In the genomic region with DNA sequence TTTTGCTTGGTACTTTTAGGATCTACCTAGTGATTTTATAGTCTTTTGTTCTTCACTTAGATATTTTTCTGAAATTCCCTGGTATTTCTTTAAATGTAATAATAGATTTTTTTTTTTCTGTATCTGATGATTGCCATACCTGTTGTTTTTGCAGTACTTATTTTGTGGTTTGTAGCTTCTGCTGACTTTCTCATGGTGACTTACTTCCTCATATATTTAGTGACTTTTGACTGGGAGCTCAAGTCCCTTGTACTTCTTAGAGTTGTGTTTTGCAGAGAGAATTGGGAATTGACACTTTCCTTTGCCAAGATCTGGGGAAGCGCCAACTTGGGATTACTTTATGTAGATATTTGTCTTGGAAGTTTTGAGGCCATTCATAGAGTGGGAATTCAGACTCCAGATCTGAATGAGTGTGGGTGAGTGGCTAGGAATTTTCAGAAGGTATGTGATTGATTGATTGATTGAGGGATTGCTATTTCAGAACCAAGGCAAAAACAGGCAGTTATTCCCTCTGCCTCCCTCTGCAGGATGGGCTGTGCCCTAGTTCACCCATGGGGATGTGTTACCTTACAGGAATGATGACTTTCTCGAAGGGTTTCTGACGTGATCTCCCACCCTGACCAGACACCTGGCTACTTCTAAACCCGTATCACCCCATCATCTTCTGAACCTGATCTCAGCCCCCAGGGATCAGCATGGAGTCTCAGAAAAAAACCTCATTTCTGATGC, we compare ENCODE assay signal across 29 cellular contexts.
DNase-seq lines count a peak whose midpoint lies in the region; ATAC-seq, FAIRE-seq and TF ChIP-seq lines count a peak whose summit lies in the region.
"Had no signal": no experiment of that assay in that cellular context is flagged by ENCODE, and none has a peak within 500 bp of the region (broad histone marks: within the 10 kb centered on the region; RNA-seq: fewer than 3 reads in every experiment).

No MANE protein-coding gene starts in this region.

- H3K9ac ChIP-seq in H1 (replicated peaks in 1 of 4; ENCODE audit: extremely low read depth in 1 of 4, low read depth in 3 of 4, low read length in 3 of 4) (no peak overlapping the region), GM23248 (no peak overlapping the region)
- H3K9ac ChIP-seq: BLaER1 had no signal

- no peak overlapping the region for H2BK15ac ChIP-seq in H1 (ENCODE audit: low read length)

- H3K79me2 ChIP-seq in GM23338 (replicated peaks; ENCODE audit: insufficient read depth) (no peaks in the 10 kb centered on the region), H1 (ENCODE audit: control insufficient read depth in 1 of 2, insufficient read depth in 2 of 2, low read length in 2 of 2) (no peaks in the 10 kb centered on the region), GM23248 (ENCODE audit: insufficient read depth) (no peaks in the 10 kb centered on the region)

- intact Hi-C loops in prostate gland (cut with DNase I) = no loop called here

- H3K4me1 ChIP-seq in GM23338 (ENCODE audit: insufficient read depth) (no peaks in the 10 kb centered on the region), H1 (replicated peaks in 1 of 4; ENCODE audit: control insufficient read depth in 3 of 4, insufficient read depth in 4 of 4, low read length in 3 of 4) (no peaks in the 10 kb centered on the region), prostate gland (replicated peaks) (peaks cover 4% of the 10 kb centered on the region), GM23248 (ENCODE audit: insufficient read depth) (no peaks in the 10 kb centered on the region), right atrium auricular region (peaks cover 0 to 15% of the 10 kb centered on the region in 2 donors)

- peak; percentile 42 to 51 for TF ChIP-seq RAD21 in H1 (IDR thresholded peaks at IDR 0.05 in 1 of 2, conservative IDR thresholded peaks at IDR 0.05 in 1 of 2; ENCODE audit: low read depth in 2 of 2, low read length in 2 of 2)

- no peak overlapping the region for H3K56ac ChIP-seq in H1 (replicated peaks; ENCODE audit: insufficient read length, low read depth, low read length)

- H3K14ac ChIP-seq in H1 (ENCODE audit: insufficient read length) = no peak overlapping the region

- H2BK12ac ChIP-seq in H1 (ENCODE audit: low read depth, low read length) = no peak overlapping the region

- no peaks in the 10 kb centered on the region for H3K79me1 ChIP-seq in H1 (ENCODE audit: low read depth, low read length)

- no peak for TF ChIP-seq POLR2A in H1 (IDR thresholded peaks at IDR 0.05; ENCODE audit: control extremely low read depth in 1 of 2, low read depth in 2 of 2, low read length in 2 of 2)
- TF ChIP-seq POLR2A in prostate gland (IDR thresholded peaks at IDR 0.05) = no peak

- H3K18ac ChIP-seq in H1 (ENCODE audit: extremely low read depth, low read length) = no peak overlapping the region

- H3K27me3 ChIP-seq in GM23338 (ENCODE audit: insufficient read depth) = no peaks in the 10 kb centered on the region
- no peaks in the 10 kb centered on the region for H3K27me3 ChIP-seq in H1 (replicated peaks in 1 of 4; ENCODE audit: control insufficient read depth in 3 of 4, extremely low read depth in 1 of 4, insufficient read depth in 3 of 4, low read length in 3 of 4)
- H3K27me3 ChIP-seq in prostate gland (replicated peaks; ENCODE audit: insufficient read depth) = no peaks in the 10 kb centered on the region
- H3K27me3 ChIP-seq in GM23248 (replicated peaks; ENCODE audit: insufficient read depth) = peaks cover 8% of the 10 kb centered on the region; the same call in 1 of the 2 replicates
- no peaks in the 10 kb centered on the region for H3K27me3 ChIP-seq in right atrium auricular region
- H3K27me3 ChIP-seq: BLaER1 had no signal

- no peak overlapping the region for H2BK120ac ChIP-seq in H1 (replicated peaks; ENCODE audit: low read depth, low read length)

- no peak for DNase-seq in GM23338 (ENCODE audit: low spot score)
- DNase-seq in MV-4-11 (lab: John Stamatoyannopoulos, UW) = peak; percentile 14
- DNase-seq in H1 (ENCODE audit: low read depth in 1 of 2, low spot score in 2 of 2) = no peak
- no peak for DNase-seq in prostate gland (ENCODE audit: low spot score)
- no peak for DNase-seq in DMS79 treated with DMSO at 0.1 percent for 48 hours (lab: John Stamatoyannopoulos, UW)
- no peak for DNase-seq in activated CD4-positive, alpha-beta T cell treated with anti-CD3 and anti-CD28 coated beads, Interleukin-2, amount 50 U/mL, for 48 hours
- no peak for DNase-seq in GM23248
- DNase-seq in right atrium auricular region (ENCODE audit: low spot score) = no peak
- DNase-seq: activated B cell treated with CpG ODN at 0.5 μM for 24 hours; activated CD4-positive, alpha-beta T cell treated with anti-CD3 and anti-CD28 coated beads, Interleukin-2, amount 10 ng/mL, durations not matched to agents 7 days and 5 days; activated gamma-delta T cell; activated naive CD8-positive, alpha-beta T cell treated with anti-CD3 and anti-CD28 coated beads, Interleukin-2, amount 10 ng/mL, durations not matched to agents 7 days and 5 days; activated T-cell treated with anti-CD3 and anti-CD28 coated beads, Interleukin-2, amount 50 U/mL, for 1 hour; aorta; effector memory CD4-positive, alpha-beta T cell; erythroblast; midbrain; natural killer cell; NCI-H1436; nucleus accumbens; RPMI8226; stimulated activated CD4-positive, alpha-beta T cell treated with anti-CD3 and anti-CD28 coated beads, Interleukin-15, amount 100 ng/mL, for 24 hours; stimulated activated CD4-positive, alpha-beta T cell treated with anti-CD3 and anti-CD28 coated beads, Interleukin-4, amount 100 ng/mL, for 4 hours; T-cell; trophoblast cell had no signal

- no peak overlapping the region for H3K4ac ChIP-seq in H1 (replicated peaks; ENCODE audit: insufficient read length, low read depth, low read length)

- H3K4me2 ChIP-seq in GM23338 (no peak overlapping the region), H1 (ENCODE audit: insufficient read depth in 1 of 2, low read depth in 2 of 2, low read length in 2 of 2) (no peak overlapping the region), GM23248 (ENCODE audit: unreplicated experiment) (no peak overlapping the region)

- no peak for TF ChIP-seq EP300 in H1 (IDR thresholded peaks at IDR 0.05; ENCODE audit: borderline replicate concordance in 1 of 2, low read depth in 2 of 2, low read length in 2 of 2)

- no peak overlapping the region for H4K91ac ChIP-seq in H1 (replicated peaks; ENCODE audit: insufficient read length, low read length)

- H3K9me2 ChIP-seq in GM23338 (ENCODE audit: insufficient read depth) = no peaks in the 10 kb centered on the region
- H3K9me2 ChIP-seq in GM23248 (ENCODE audit: insufficient read depth) = no peaks in the 10 kb centered on the region

- no peak overlapping the region for H4K8ac ChIP-seq in H1 (ENCODE audit: extremely low read depth, insufficient read depth, low read length)

- H4K20me1 ChIP-seq in GM23338 (replicated peaks; ENCODE audit: insufficient read depth) (no peaks in the 10 kb centered on the region), H1 (replicated peaks in 1 of 2; ENCODE audit: control insufficient read depth in 1 of 2, insufficient read depth in 2 of 2, low read length in 2 of 2) (no peaks in the 10 kb centered on the region), GM23248 (ENCODE audit: insufficient read depth) (no peaks in the 10 kb centered on the region)
- H4K20me1 ChIP-seq: BLaER1 had no signal

- H3F3A ChIP-seq in GM23338 (replicated peaks; ENCODE audit: low read depth) (no peaks in the 10 kb centered on the region), GM23248 (ENCODE audit: insufficient read depth) (no peaks in the 10 kb centered on the region)

- H3K9me3 ChIP-seq in H1 (ENCODE audit: insufficient read depth in 2 of 2, low read depth in 1 of 2, low read length in 1 of 2) = no peaks in the 10 kb centered on the region
- no peaks in the 10 kb centered on the region for H3K9me3 ChIP-seq in prostate gland
- no peaks in the 10 kb centered on the region for H3K9me3 ChIP-seq in GM23248 (ENCODE audit: low read depth)
- no peaks in the 10 kb centered on the region for H3K9me3 ChIP-seq in right atrium auricular region
- H3K9me3 ChIP-seq: BLaER1 had no signal

- no peaks in the 10 kb centered on the region for H3K4me1 Mint-ChIP-seq in GM23338

- no peaks in the 10 kb centered on the region for H3K9me3 Mint-ChIP-seq in GM23338
- H3K9me3 Mint-ChIP-seq: activated B cell treated with CpG ODN at 0.5 μM for 24 hours; activated CD4-positive, alpha-beta T cell treated with anti-CD3 and anti-CD28 coated beads, Interleukin-2, amount 10 ng/mL, durations not matched to agents 7 days and 5 days; activated naive CD8-positive, alpha-beta T cell treated with anti-CD3 and anti-CD28 coated beads, Interleukin-2, amount 10 ng/mL, durations not matched to agents 7 days and 5 days; natural killer cell; T-cell had no signal

- FAIRE-seq in H1 (lab: Jason Lieb, UNC) = no peak
- FAIRE-seq: HTR-8/SVneo, K562 had no signal

- in situ Hi-C loops in GM23248 (cut with MboI) = no loop called here

- 70% methylated on average over 4 of the region's 4 CpGs; no CpG with 5 or more reads in 1 of the 2 experiments for WGBS in H1 (ENCODE audit: extremely low coverage in 1 of 2, insufficient coverage in 1 of 2, insufficient read length in 1 of 2, insufficient replicate concordance in 2 of 2, low coverage in 1 of 2, low lambda C conversion rate in 2 of 2, missing lambda C conversion rate in 1 of 2), 2 experiments
- 72% methylated on average over 4 of the region's 4 CpGs for WGBS in prostate gland
- 38 to 39% methylated on average over 4 of the region's 4 CpGs for WGBS in GM23248 (ENCODE audit: low coverage in 1 of 2, low lambda C conversion rate in 2 of 2, missing lambda C conversion rate in 2 of 2), 2 experiments

- H2BK20ac ChIP-seq in H1 (ENCODE audit: low read length) = no peak overlapping the region

- H3K23ac ChIP-seq in H1 (ENCODE audit: insufficient read length) = no peak overlapping the region

- no peak overlapping the region for H3K27ac ChIP-seq in GM23338 (ENCODE audit: low read depth)
- H3K27ac ChIP-seq in H1 (ENCODE audit: low read depth, low read length) = no peak overlapping the region
- peak overlapping the region; percentile 31 to 65 for H3K27ac ChIP-seq in prostate gland
- H3K27ac ChIP-seq in GM23248 = no peak overlapping the region
- H3K27ac ChIP-seq in right atrium auricular region = no peak overlapping the region
- H3K27ac ChIP-seq: BLaER1, coronary artery had no signal

- H3K23me2 ChIP-seq in H1 (ENCODE audit: low read depth, low read length) = no peaks in the 10 kb centered on the region

- no peaks in the 10 kb centered on the region for H3K36me3 ChIP-seq in GM23338 (ENCODE audit: insufficient read depth)
- no peaks in the 10 kb centered on the region for H3K36me3 ChIP-seq in H1 (ENCODE audit: control insufficient read depth in 2 of 4, insufficient read depth in 4 of 4, low read length in 3 of 4)
- no peaks in the 10 kb centered on the region for H3K36me3 ChIP-seq in prostate gland
- H3K36me3 ChIP-seq in GM23248 (ENCODE audit: low read depth) = no peaks in the 10 kb centered on the region
- H3K36me3 ChIP-seq in right atrium auricular region = no peaks in the 10 kb centered on the region
- H3K36me3 ChIP-seq: BLaER1 had no signal

- no peak overlapping the region for H2AFZ ChIP-seq in GM23338
- H2AFZ ChIP-seq in H1 (ENCODE audit: low read length) = no peak overlapping the region
- no peak overlapping the region for H2AFZ ChIP-seq in GM23248

- H3K4me3 Mint-ChIP-seq in GM23338 = no peak overlapping the region
- H3K4me3 Mint-ChIP-seq: activated B cell treated with CpG ODN at 0.5 μM for 24 hours; activated CD4-positive, alpha-beta T cell treated with anti-CD3 and anti-CD28 coated beads, Interleukin-2, amount 10 ng/mL, durations not matched to agents 7 days and 5 days; activated naive CD8-positive, alpha-beta T cell treated with anti-CD3 and anti-CD28 coated beads, Interleukin-2, amount 10 ng/mL, durations not matched to agents 7 days and 5 days; natural killer cell; T-cell had no signal

- H3K4me3 ChIP-seq in GM23338 (no peak overlapping the region), H1 (ENCODE audit: extremely low read depth in 1 of 4, insufficient read depth in 2 of 4, low read depth in 3 of 4, low read length in 4 of 4) (no peak overlapping the region), prostate gland (no peak overlapping the region), GM23248 (no peak overlapping the region), right atrium auricular region (no peak overlapping the region)
- H3K4me3 ChIP-seq: BLaER1, coronary artery, K562 had no signal

- POLR2A ChIA-PET in H1 (lab: Charles Lee; ENCODE audit: partially characterized antibody) = no interaction called here

- H2BK5ac ChIP-seq in H1 (ENCODE audit: low read depth, low read length) = no peak overlapping the region

- H2AK5ac ChIP-seq in H1 (ENCODE audit: low read depth, low read length) = no peak overlapping the region

- H3K36me3 Mint-ChIP-seq in GM23338 (ENCODE audit: low read depth) = no peaks in the 10 kb centered on the region
- H3K36me3 Mint-ChIP-seq: activated naive CD8-positive, alpha-beta T cell treated with anti-CD3 and anti-CD28 coated beads, Interleukin-2, amount 10 ng/mL, durations not matched to agents 7 days and 5 days; natural killer cell; T-cell had no signal

- no peak overlapping the region for H4K5ac ChIP-seq in H1 (ENCODE audit: insufficient read length, low read depth, low read length)

- H3K27me3 Mint-ChIP-seq in GM23338 (ENCODE audit: insufficient read depth, low read depth, poor library complexity) = no peaks in the 10 kb centered on the region

- peak; percentile 54 for ATAC-seq in GM23338
- ATAC-seq: K562, natural killer cell, T-cell had no signal

- CTCF ChIA-PET in H1 (lab: Charles Lee; ENCODE audit: partially characterized antibody) = interaction anchor here (0.8 to 2.8 kb wide), 2 partner anchors 10 to 184 kb away, joined by 3 to 9 read pairs; no protein-coding TSS in a partner anchor

- TF ChIP-seq CTCF in GM23338 (conservative IDR thresholded peaks at IDR 0.05; ENCODE audit: low read depth in 2 of 2) (peak; percentile 30 to 47; a peak in 3 of 4 replicates), H1 (IDR thresholded peaks at IDR 0.05; ENCODE audit: control extremely low read depth in 1 of 3, insufficient read depth in 1 of 3, low read depth in 1 of 3, low read length in 3 of 3) (peak; percentile 17 to 50 (median 23); a peak in 3 of 4 replicates), prostate gland (IDR thresholded peaks at IDR 0.05) (no peak), right atrium auricular region (IDR thresholded peaks at IDR 0.05) (no peak)

- H3K27ac Mint-ChIP-seq in GM23338 = no peak overlapping the region
- H3K27ac Mint-ChIP-seq: activated B cell treated with CpG ODN at 0.5 μM for 24 hours; activated CD4-positive, alpha-beta T cell treated with anti-CD3 and anti-CD28 coated beads, Interleukin-2, amount 10 ng/mL, durations not matched to agents 7 days and 5 days; activated naive CD8-positive, alpha-beta T cell treated with anti-CD3 and anti-CD28 coated beads, Interleukin-2, amount 10 ng/mL, durations not matched to agents 7 days and 5 days; natural killer cell; T-cell had no signal

Comparison
In these comparisons a context has a peak if more than half of its experiments do, and no peak if none do; other contexts are left out.
1. H3K27ac ChIP-seq: peak in prostate gland (2 of 2); none in GM23338 (single experiment), H1 (single experiment), GM23248 (single experiment) and right atrium auricular region (0 of 2).
2. CTCF ChIP-seq: peak in GM23338 (2 of 2) and H1 (3 of 3); none in prostate gland (0 of 4) and right atrium auricular region (0 of 2).